In genomic region chr16:85142771-85143211, GRCh38 we compare ENCODE assay signal across 29 cellular contexts. TPM values are rescaled to one million over a fixed set of nuclear protein-coding genes. Genes with fewer than 3 reads are reported as not detected.
"Had no signal": no experiment of that assay in that cellular context is flagged by ENCODE, and none has a peak within 500 bp of the region (broad histone marks: within the 10 kb centered on the region; RNA-seq: fewer than 3 reads in every experiment).

No MANE protein-coding gene starts in this region.

- H3K4me3 ChIP-seq: adrenal gland, MG63, Peyer's patch had no signal

- H3K36me3 ChIP-seq: adrenal gland, MG63, Peyer's patch had no signal

- H3K27ac ChIP-seq: adrenal gland, Peyer's patch, RWPE1 had no signal

- H3K27me3 ChIP-seq: adrenal gland, MG63, Peyer's patch had no signal

- H3K9me3 ChIP-seq: adrenal gland, MG63, Peyer's patch had no signal

- DNase-seq: activated CD4-positive, alpha-beta T cell treated with anti-CD3 and anti-CD28 coated beads for 4 hours; activated CD8-positive, alpha-beta memory T cell treated with anti-CD3 and anti-CD28 coated beads, Interleukin-2, amount 50 U/mL, for 4 hours; activated CD8-positive, alpha-beta T cell treated with anti-CD3 and anti-CD28 coated beads for 36 hours; activated naive CD4-positive, alpha-beta T cell treated with anti-CD3 and anti-CD28 coated beads, Interleukin-2, amount 50 U/mL, for 16 hours; activated naive CD8-positive, alpha-beta T cell treated with anti-CD3 and anti-CD28 coated beads, Interleukin-2, amount 10 ng/mL, durations not matched to agents 7 days and 5 days; activated T-cell treated with anti-CD3 and anti-CD28 coated beads, Interleukin-2, amount 50 U/mL, for 72 hours; anterior cingulate cortex; IMR-90; KBM-7; MG63; MV-4-11; NCI-H1092 treated with DMSO at 0.1 percent for 48 hours; NCI-H1417 treated with DMSO at 0.1 percent for 48 hours; NCI-H1694; NCI-H2029; NCI-H2107; NCI-H2171 treated with DMSO at 0.1 percent for 48 hours; NCI-H226; NCI-H526; NCI-H82; NK-92 treated with Interleukin-12 subunit alpha and Interleukin-12 subunit beta, amount 100 ng/mL, for 24 hours; Peyer's patch; SHP77 treated with DMSO at 0.1 percent for 48 hours had no signal

- H3K4me3 Mint-ChIP-seq: activated CD8-positive, alpha-beta T cell treated with anti-CD3 and anti-CD28 coated beads for 36 hours; activated naive CD8-positive, alpha-beta T cell treated with anti-CD3 and anti-CD28 coated beads, Interleukin-2, amount 10 ng/mL, durations not matched to agents 7 days and 5 days; activated T-cell treated with anti-CD3 and anti-CD28 coated beads, Interleukin-2, amount 50 U/mL, for 72 hours; T-helper 1 cell treated with Interleukin-12 subunit alpha and Interleukin-12 subunit beta and Interleukin-4 antibody, amounts not matched to agents 30 μg/mL and 1 μg/mL, for 36 hours had no signal

- H3K27ac Mint-ChIP-seq: activated CD8-positive, alpha-beta T cell treated with anti-CD3 and anti-CD28 coated beads for 36 hours; activated naive CD8-positive, alpha-beta T cell treated with anti-CD3 and anti-CD28 coated beads, Interleukin-2, amount 10 ng/mL, durations not matched to agents 7 days and 5 days; activated T-cell treated with anti-CD3 and anti-CD28 coated beads, Interleukin-2, amount 50 U/mL, for 72 hours; T-helper 1 cell treated with Interleukin-12 subunit alpha and Interleukin-12 subunit beta and Interleukin-4 antibody, amounts not matched to agents 30 μg/mL and 1 μg/mL, for 36 hours had no signal

- H3K36me3 Mint-ChIP-seq: activated naive CD8-positive, alpha-beta T cell treated with anti-CD3 and anti-CD28 coated beads, Interleukin-2, amount 10 ng/mL, durations not matched to agents 7 days and 5 days had no signal

- H3K9me3 Mint-ChIP-seq: activated CD8-positive, alpha-beta T cell treated with anti-CD3 and anti-CD28 coated beads for 36 hours; activated naive CD8-positive, alpha-beta T cell treated with anti-CD3 and anti-CD28 coated beads, Interleukin-2, amount 10 ng/mL, durations not matched to agents 7 days and 5 days; activated T-cell treated with anti-CD3 and anti-CD28 coated beads, Interleukin-2, amount 50 U/mL, for 72 hours; T-helper 1 cell treated with Interleukin-12 subunit alpha and Interleukin-12 subunit beta and Interleukin-4 antibody, amounts not matched to agents 30 μg/mL and 1 μg/mL, for 36 hours had no signal

- ATAC-seq: activated CD4-positive, CD25-positive, alpha-beta regulatory T cell treated with anti-CD3 and anti-CD28 coated beads, Interleukin-2, amount 50 U/mL, for 24 hours; activated CD8-positive, alpha-beta T cell treated with anti-CD3 and anti-CD28 coated beads for 36 hours; activated T-cell treated with anti-CD3 and anti-CD28 coated beads, Interleukin-2, amount 50 U/mL, for 72 hours had no signal

RNA-seq across cellular contexts. Expression of gene CIBAR2, which starts 30.5 kb away (rescaled TPM):
- total RNA-seq: activated CD8-positive, alpha-beta T cell treated with anti-CD3 and anti-CD28 coated beads for 36 hours; activated naive CD8-positive, alpha-beta T cell treated with anti-CD3 and anti-CD28 coated beads, Interleukin-2, amount 10 ng/mL, durations not matched to agents 7 days and 5 days; activated T-cell treated with anti-CD3 and anti-CD28 coated beads, Interleukin-2, amount 50 U/mL, for 72 hours; NCI-H460; Peyer's patch; SK-MEL-5 had no signal
